Comparison of ENCODE assay signal across 11 cellular contexts in genomic region chr10:91944880-91945630, GRCh38. TPM values are rescaled to one million over a fixed set of nuclear protein-coding genes. Genes with fewer than 3 reads are reported as not detected.
DNase-seq lines count a peak whose midpoint lies in the region; ATAC-seq and TF ChIP-seq lines count a peak whose summit lies in the region.
"Had no signal": no experiment of that assay in that cellular context is flagged by ENCODE, and none has a peak within 500 bp of the region (broad histone marks: within the 10 kb centered on the region; RNA-seq: fewer than 3 reads in every experiment).

No MANE protein-coding gene starts in this region.

- peak overlapping the region; percentile 72 for H3K27ac Mint-ChIP-seq in T-helper 2 cell treated with Interferon-gamma antibody and Interleukin-4, amounts not matched to agents 5 μg/mL and 100 μg/mL, for 36 hours
- no peak overlapping the region for H3K27ac Mint-ChIP-seq in WTC11

- H3K27me3 Mint-ChIP-seq in T-helper 2 cell treated with Interferon-gamma antibody and Interleukin-4, amounts not matched to agents 5 μg/mL and 100 μg/mL, for 36 hours (ENCODE audit: low read depth): no peaks in the 10 kb centered on the region
- no peaks in the 10 kb centered on the region for H3K27me3 Mint-ChIP-seq in WTC11 (ENCODE audit: low read depth)

- H3K36me3 ChIP-seq in HEK293 (ENCODE audit: control insufficient read depth in 2 of 2, insufficient read depth in 1 of 2, low read length in 2 of 2): peaks cover 36 to 40% of the 10 kb centered on the region in 2 experiments

- H3K4me1 Mint-ChIP-seq in T-helper 2 cell treated with Interferon-gamma antibody and Interleukin-4, amounts not matched to agents 5 μg/mL and 100 μg/mL, for 36 hours (ENCODE audit: low read depth): peaks cover 15% of the 10 kb centered on the region
- H3K4me1 Mint-ChIP-seq in WTC11: no peaks in the 10 kb centered on the region

- no peaks in the 10 kb centered on the region for H3K9me3 Mint-ChIP-seq in T-helper 2 cell treated with Interferon-gamma antibody and Interleukin-4, amounts not matched to agents 5 μg/mL and 100 μg/mL, for 36 hours
- H3K9me3 Mint-ChIP-seq in WTC11: no peaks in the 10 kb centered on the region

- no peaks in the 10 kb centered on the region for H3K4me1 ChIP-seq in HEK293 (ENCODE audit: control insufficient read depth, insufficient read depth, low read length)

- no peak overlapping the region for H3K4me3 ChIP-seq in GM12865 (ENCODE audit: low read depth, low read length)
- no peak overlapping the region for H3K4me3 ChIP-seq in HEK293 (ENCODE audit: low read depth, low read length)

- TF ChIP-seq CTCF in GM12865 (IDR thresholded peaks at IDR 0.05; ENCODE audit: insufficient read depth, low read depth, low read length, missing control alignments): no peak
- no peak for TF ChIP-seq CTCF in HEK293 (tag by site-specific recombination; IDR thresholded peaks at IDR 0.05)
- TF ChIP-seq CTCF in WTC11 (IDR thresholded peaks at IDR 0.05): no peak

- H3K27ac ChIP-seq in HEK293 (ENCODE audit: extremely low read depth, low read depth, low read length): no peak overlapping the region

- DNase-seq in GM12865 (ENCODE audit: low read depth): peak; percentile 47
- peak; percentile 47 for DNase-seq in T-helper 2 cell treated with Interferon-gamma antibody and Interleukin-4, amounts not matched to agents 5 μg/mL and 100 μg/mL, for 36 hours (ENCODE audit: low spot score)
- peak; percentile 63 for DNase-seq in kidney tubule cell (ENCODE audit: low spot score)
- no peak for DNase-seq in WTC11 (ENCODE audit: low spot score)
- no peak for DNase-seq in posterior vena cava (ENCODE audit: low spot score)
- no peak for DNase-seq in NCI-H2227 (lab: John Stamatoyannopoulos, UW; ENCODE audit: unreplicated experiment)
- DNase-seq in NCI-H2107 treated with DMSO at 0.1 percent for 48 hours (lab: John Stamatoyannopoulos, UW; ENCODE audit: unreplicated experiment): no peak
- DNase-seq: erythroblast; stimulated activated CD4-positive, alpha-beta T cell treated with anti-CD3 and anti-CD28 coated beads, Interleukin-2, amount 100 ng/mL, for 24 hours had no signal

- peaks cover 38% of the 10 kb centered on the region for H3K36me3 Mint-ChIP-seq in T-helper 2 cell treated with Interferon-gamma antibody and Interleukin-4, amounts not matched to agents 5 μg/mL and 100 μg/mL, for 36 hours (ENCODE audit: low read depth)
- peaks cover 30% of the 10 kb centered on the region for H3K36me3 Mint-ChIP-seq in WTC11

- intact Hi-C loops in posterior vena cava (cut with DNase I): no loop called here

- ATAC-seq in WTC11: no peak
- ATAC-seq: Right ventricle myocardium inferior had no signal

- H3K9me3 ChIP-seq in HEK293 (ENCODE audit: control insufficient read depth, insufficient read depth, low read depth, low read length): no peaks in the 10 kb centered on the region

- H3K4me3 Mint-ChIP-seq in T-helper 2 cell treated with Interferon-gamma antibody and Interleukin-4, amounts not matched to agents 5 μg/mL and 100 μg/mL, for 36 hours: peak overlapping the region; percentile 39
- no peak overlapping the region for H3K4me3 Mint-ChIP-seq in WTC11

- POLR2A ChIA-PET in HEK293 (lab: Yijun Ruan, JAX): no interaction called here
- POLR2A ChIA-PET in WTC11 (lab: Charles Lee): no interaction called here

- CTCF ChIA-PET in HEK293 (lab: Yijun Ruan, JAX) (no interaction called here), WTC11 (lab: Charles Lee) (no interaction called here)

TF ChIP-seq in HEK293, 187 proteins besides CTCF, POLR2A, EP300 and RAD21 (continues in another document):
- TF ChIP-seq ZNF660 (tag by site-specific recombination; IDR thresholded peaks at IDR 0.05) (no peak), ZNF585B (tag by site-specific recombination; IDR thresholded peaks at IDR 0.05) (no peak), REST (tag by site-specific recombination; IDR thresholded peaks at IDR 0.05) (no peak), SCRT2 (tag by site-specific recombination; IDR thresholded peaks at IDR 0.05) (0 out of 2 replicates have a peak, but pooled peaks have one; percentile 17), BCL6B (tag by site-specific recombination; IDR thresholded peaks at IDR 0.05) (no peak)

TF ChIP-seq in WTC11, 78 proteins besides CTCF, POLR2A, EP300 and RAD21 (continues in another document):
- TF ChIP-seq HMGA2 (CRISPR knock-in tag; IDR thresholded peaks at IDR 0.05) (no peak), AFF4 (CRISPR knock-in tag; IDR thresholded peaks at IDR 0.05; ENCODE audit: borderline replicate concordance) (no peak), GABPB1 (CRISPR knock-in tag; IDR thresholded peaks at IDR 0.05) (no peak), FOXK1 (CRISPR knock-in tag; IDR thresholded peaks at IDR 0.05) (no peak), JAZF1 (CRISPR knock-in tag; IDR thresholded peaks at IDR 0.05) (no peak), PRRX2 (CRISPR knock-in tag; IDR thresholded peaks at IDR 0.05) (no peak), ZMAT4 (CRISPR knock-in tag; IDR thresholded peaks at IDR 0.05) (no peak), HMGXB4 (CRISPR knock-in tag; IDR thresholded peaks at IDR 0.05) (no peak), MAX (CRISPR knock-in tag; IDR thresholded peaks at IDR 0.05) (no peak), ATF2 (CRISPR knock-in tag; IDR thresholded peaks at IDR 0.05; ENCODE audit: borderline replicate concordance, low read depth) (no peak), ZNF219 (CRISPR knock-in tag; IDR thresholded peaks at IDR 0.05; ENCODE audit: borderline replicate concordance) (no peak), TP53 (CRISPR knock-in tag; IDR thresholded peaks at IDR 0.05) (no peak)

RNA-seq across cellular contexts. Expression of gene BTAF1, which starts 21.5 kb away (rescaled TPM):
- total RNA-seq in WTC11 (2021) (47.2 to 49.6 TPM (median 49.2 TPM) in 3 replicates), posterior vena cava (10 to 100 TPM; 29.4 to 31.1 TPM)

RNA-seq across cellular contexts. Expression of gene FGFBP3, which starts 35.8 kb away (rescaled TPM):
- total RNA-seq in WTC11 (2021) (53.0 to 68.2 TPM (median 55.0 TPM) in 3 replicates), posterior vena cava (1 to 10 TPM in 1 of 2 donors, under 1 TPM in 1; 1.00 to 1.5 TPM)

Comparison
In these comparisons a context has a peak if more than half of its experiments do, and no peak if none do; other contexts are left out.
1. DNase-seq: peak in GM12865 (single experiment), T-helper 2 cell treated with Interferon-gamma antibody and Interleukin-4, amounts not matched to agents 5 μg/mL and 100 μg/mL, for 36 hours (single experiment) and kidney tubule cell (single experiment); none in WTC11 (single experiment), posterior vena cava (single experiment), NCI-H2227 (single experiment) and NCI-H2107 treated with DMSO at 0.1 percent for 48 hours (single experiment).
2. RNA of gene FGFBP3, which starts 35.8 kb away (total RNA-seq): 53.0 to 68.2 TPM in WTC11; 1.00 to 1.5 TPM in posterior vena cava; every median in the first group is over 10 times any median in the second.